ENCODE assay signal across 14 cellular contexts in the genomic region with DNA sequence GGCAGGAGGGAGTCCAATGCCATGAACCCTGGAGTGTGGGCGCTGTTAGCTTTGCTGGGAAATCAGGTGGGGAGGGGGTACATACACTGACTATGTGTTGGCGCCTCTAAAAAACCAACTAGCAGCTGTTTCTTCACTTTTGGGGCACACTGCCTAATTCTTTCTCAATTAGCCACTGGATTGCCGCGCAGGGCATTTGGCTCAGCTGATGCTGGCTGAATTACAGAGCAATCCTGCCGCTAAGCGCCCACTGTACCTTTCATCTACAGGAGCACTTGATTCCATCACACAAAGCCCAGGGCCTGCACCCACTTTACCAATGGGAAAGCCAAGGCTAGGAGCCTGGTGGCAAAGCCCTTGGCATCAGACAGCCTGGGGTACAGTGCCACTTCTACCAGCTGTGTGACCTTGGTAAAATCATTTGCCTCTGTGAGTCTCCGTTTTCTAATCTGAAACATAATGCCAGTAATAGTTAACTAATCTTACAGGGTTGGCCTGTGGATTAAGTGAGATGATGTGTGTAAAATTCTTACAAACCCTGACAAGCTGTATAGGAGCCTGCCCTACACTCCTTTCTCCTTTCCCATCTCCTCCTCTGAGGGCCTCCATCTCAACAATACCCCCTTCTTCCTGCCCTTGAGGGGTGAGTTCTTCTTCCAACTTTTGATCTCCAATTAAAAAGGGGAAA. TPM values are rescaled to one million over a fixed set of nuclear protein-coding genes. Genes with fewer than 3 reads are reported as not detected.
A peak's percentile ranks its signal among the peaks of the same experiment; 100 is the strongest.
DNase-seq lines count a peak whose midpoint lies in the region; ATAC-seq, FAIRE-seq and TF ChIP-seq lines count a peak whose summit lies in the region.
"Had no signal": no experiment of that assay in that cellular context is flagged by ENCODE, and none has a peak within 500 bp of the region (broad histone marks: within the 10 kb centered on the region; RNA-seq: fewer than 3 reads in every experiment).

No MANE protein-coding gene starts in this region.

- TF ChIP-seq POLR2A in endothelial cell of umbilical vein (IDR thresholded peaks at IDR 0.05; ENCODE audit: low read depth, low read length), result no peak
- TF ChIP-seq POLR2A in thyroid gland (IDR thresholded peaks at IDR 0.05), result no peak

- no peak overlapping the region for H3K9ac ChIP-seq in endothelial cell of umbilical vein (replicated peaks; ENCODE audit: extremely low read depth, insufficient read depth, low read length)
- H3K9ac ChIP-seq in smooth muscle cell (ENCODE audit: low read depth), result no peak overlapping the region

- H3K4me3 ChIP-seq in PC-9 (no peak overlapping the region), endothelial cell of umbilical vein (replicated peaks in 1 of 3; ENCODE audit: insufficient read depth in 1 of 3, low read depth in 1 of 3, low read length in 3 of 3) (no peak overlapping the region), smooth muscle cell (no peak overlapping the region), thyroid gland (replicated peaks in 1 of 3) (no peak overlapping the region)
- H3K4me3 ChIP-seq: pancreas had no signal

- H2AFZ ChIP-seq in PC-9 (no peak overlapping the region), endothelial cell of umbilical vein (ENCODE audit: low read depth, low read length) (no peak overlapping the region), smooth muscle cell (ENCODE audit: low read depth) (no peak overlapping the region)

- dilution Hi-C loops in endothelial cell of umbilical vein (cut with MboI; ENCODE audit: extremely low pct_ligation_motif_present, low sequenced_read_pairs), result no loop called here

- no peaks in the 10 kb centered on the region for H3K79me2 ChIP-seq in PC-9 (ENCODE audit: low read depth)
- H3K79me2 ChIP-seq in endothelial cell of umbilical vein (ENCODE audit: control insufficient read depth, insufficient read depth, low read length), result no peaks in the 10 kb centered on the region
- no peaks in the 10 kb centered on the region for H3K79me2 ChIP-seq in smooth muscle cell (ENCODE audit: low read depth)

- TF ChIP-seq CTCF in PC-9 (conservative IDR thresholded peaks at IDR 0.05) (no peak), endothelial cell of umbilical vein (IDR thresholded peaks at IDR 0.05; ENCODE audit: extremely low read depth in 1 of 2, insufficient read depth in 1 of 2, low read depth in 1 of 2, low read length in 2 of 2) (no peak), smooth muscle cell (IDR thresholded peaks at IDR 0.05; ENCODE audit: borderline replicate concordance, insufficient read depth, poor library complexity, severe bottlenecking) (no peak), thyroid gland (IDR thresholded peaks at IDR 0.05) (no peak)

- H3K9me2 ChIP-seq in PC-9 (ENCODE audit: insufficient read depth), result no peaks in the 10 kb centered on the region

- DNase-seq in DMS79 treated with DMSO at 0.1 percent for 48 hours (lab: John Stamatoyannopoulos, UW) (peak; percentile 58), PC-9 (no peak), endothelial cell of umbilical vein (ENCODE audit: low read depth, low spot score) (no peak), smooth muscle cell (lab: John Stamatoyannopoulos, UW; ENCODE audit: unreplicated experiment) (no peak), thyroid gland (no peak)
- DNase-seq in stimulated activated CD4-positive, alpha-beta T cell treated with anti-CD3 and anti-CD28 coated beads, Interleukin-4, amount 100 ng/mL, for 24 hours, result no peak
- DNase-seq: activated CD4-positive, CD25-positive, alpha-beta regulatory T cell; amniotic stem cell; SIG-M5; stimulated activated CD4-positive, alpha-beta T cell treated with anti-CD3 and anti-CD28 coated beads, Interleukin-4, amount 100 ng/mL, for 4 hours; stimulated activated CD8-positive, alpha-beta memory T cell treated with anti-CD3 and anti-CD28 coated beads, Interleukin-4, amount 100 ng/mL, for 48 hours had no signal

- H3K27ac ChIP-seq in PC-9 (no peak overlapping the region), endothelial cell of umbilical vein (ENCODE audit: insufficient read depth, low read depth, low read length) (peak overlapping the region; percentile 79), smooth muscle cell (ENCODE audit: low read depth) (peak overlapping the region; percentile 51), thyroid gland (no peak overlapping the region)
- H3K27ac ChIP-seq: pancreas had no signal

- POLR2A ChIA-PET in PC-9 (lab: Charles Lee; ENCODE audit: unreplicated experiment), result interaction anchor here (0.6 to 0.7 kb wide), 4 partner anchors 39 to 606 kb away, joined by 4 to 10 read pairs (median 5); partner anchors contain the start of gene RABIF
- POLR2A ChIA-PET in endothelial cell of umbilical vein (lab: Charles Lee), result no interaction called here

- H3K9me3 ChIP-seq in PC-9 (ENCODE audit: insufficient read depth, low read depth) (no peaks in the 10 kb centered on the region), endothelial cell of umbilical vein (replicated peaks; ENCODE audit: control insufficient read depth, insufficient read depth, low read length) (no peaks in the 10 kb centered on the region), smooth muscle cell (replicated peaks; ENCODE audit: low read depth) (no peaks in the 10 kb centered on the region), thyroid gland (no peaks in the 10 kb centered on the region)
- H3K9me3 ChIP-seq: pancreas had no signal

- ATAC-seq in HG03378 (IDR thresholded peaks at IDR 0.05; ENCODE audit: unreplicated experiment), result no peak
- ATAC-seq: left lobe of liver had no signal

- H3F3A ChIP-seq in PC-9 (ENCODE audit: insufficient read depth, low read depth), result peaks cover 15% of the 10 kb centered on the region
- no peaks in the 10 kb centered on the region for H3F3A ChIP-seq in smooth muscle cell (ENCODE audit: low read depth)

- H3K27me3 ChIP-seq in PC-9 (ENCODE audit: insufficient read depth, low read depth), result no peaks in the 10 kb centered on the region
- no peaks in the 10 kb centered on the region for H3K27me3 ChIP-seq in endothelial cell of umbilical vein (ENCODE audit: control insufficient read depth in 2 of 2, insufficient read depth in 2 of 2, low read length in 2 of 2)
- H3K27me3 ChIP-seq in smooth muscle cell (ENCODE audit: low read depth), result no peaks in the 10 kb centered on the region
- H3K27me3 ChIP-seq in thyroid gland, result no peaks in the 10 kb centered on the region
- H3K27me3 ChIP-seq: pancreas had no signal

- BruUV-seq in PC-9 (replicated peaks; lab: Mats Ljungman, UMichigan), result no TSS peak
- BruUV-seq in endothelial cell of umbilical vein (replicated peaks; lab: Mats Ljungman, UMichigan), result no TSS peak

- CTCF ChIA-PET in PC-9 (lab: Charles Lee) (interaction anchor here (1.2 kb wide), 1 partner anchor 89 kb away, joined by 4 read pairs; the partner anchor contains the start of gene LGR6), endothelial cell of umbilical vein (lab: Charles Lee) (interaction anchor here (0.7 to 4.9 kb wide), 5 partner anchors 8 to 89 kb away, joined by 3 to 33 read pairs (median 5); partner anchors contain the start of gene LGR6)

- FAIRE-seq in endothelial cell of umbilical vein (lab: Jason Lieb, UNC), result no peak
- FAIRE-seq: pancreas had no signal

- intact Hi-C loops in PC-9 (cut with micrococcal nuclease; ENCODE audit: unreplicated experiment), result loop anchor here (1.0 to 2.0 kb wide), 3 partner anchors 10 to 82 kb away; no protein-coding TSS in a partner anchor
- intact Hi-C loops in endothelial cell of umbilical vein (cut with micrococcal nuclease), result no loop called here
- intact Hi-C loops in thyroid gland (cut with DNase I), result no loop called here

- H3K4me1 ChIP-seq in PC-9 (replicated peaks; ENCODE audit: insufficient read depth), result peaks cover 39% of the 10 kb centered on the region
- peaks cover 82% of the 10 kb centered on the region for H3K4me1 ChIP-seq in endothelial cell of umbilical vein (ENCODE audit: control insufficient read depth, extremely low read depth, insufficient read depth, low read length)
- peaks cover 9% of the 10 kb centered on the region for H3K4me1 ChIP-seq in smooth muscle cell (ENCODE audit: low read depth)
- peaks cover 0 to 11% of the 10 kb centered on the region in 2 donors for H3K4me1 ChIP-seq in thyroid gland

- H4K20me1 ChIP-seq in PC-9 (ENCODE audit: insufficient read depth), result no peaks in the 10 kb centered on the region
- H4K20me1 ChIP-seq in endothelial cell of umbilical vein (replicated peaks; ENCODE audit: control insufficient read depth, extremely low read depth, insufficient read depth, low read length), result no peaks in the 10 kb centered on the region
- H4K20me1 ChIP-seq in smooth muscle cell (ENCODE audit: low read depth), result no peaks in the 10 kb centered on the region

- H3K9me1 ChIP-seq in endothelial cell of umbilical vein (replicated peaks; ENCODE audit: control insufficient read depth, extremely low read depth, insufficient read depth, low read length), result no peaks in the 10 kb centered on the region

- H3K36me3 ChIP-seq in PC-9 (ENCODE audit: low read depth) (no peaks in the 10 kb centered on the region), endothelial cell of umbilical vein (ENCODE audit: control insufficient read depth in 2 of 2, extremely low read depth in 1 of 2, insufficient read depth in 2 of 2, low read length in 2 of 2) (no peaks in the 10 kb centered on the region), smooth muscle cell (ENCODE audit: low read depth) (no peaks in the 10 kb centered on the region), thyroid gland (no peaks in the 10 kb centered on the region)
- H3K36me3 ChIP-seq: pancreas had no signal

- WGBS in smooth muscle cell (ENCODE audit: low lambda C conversion rate), result 82% methylated on average over 7 of the region's 7 CpGs
- 87 to 95% methylated on average over 3 to 7 of the region's 7 CpGs for WGBS in thyroid gland, 2 donors

- peak overlapping the region; percentile 57 for H3K4me2 ChIP-seq in PC-9
- no peak overlapping the region for H3K4me2 ChIP-seq in endothelial cell of umbilical vein (ENCODE audit: insufficient read depth, low read length)
- H3K4me2 ChIP-seq in smooth muscle cell, result peak overlapping the region; percentile 64

TF ChIP-seq in endothelial cell of umbilical vein, 7 proteins besides CTCF, POLR2A, EP300 and RAD21 (continues in another document):
- TF ChIP-seq GATA2 (IDR thresholded peaks at IDR 0.05; ENCODE audit: insufficient read depth, insufficient read length, low read depth, low read length), result no peak
- no peak for TF ChIP-seq MYC (IDR thresholded peaks at IDR 0.05; ENCODE audit: low read depth, low read length)
- no peak for TF ChIP-seq POLR2AphosphoS5 (IDR thresholded peaks at IDR 0.05; ENCODE audit: insufficient read depth, low read depth, low read length)

RNA-seq across cellular contexts. Expression of gene UBE2T, which starts 59.0 kb away (rescaled TPM):
- 43.2 and 55.5 TPM in 2 replicates for total RNA-seq in PC-9 (2021)
- total RNA-seq in endothelial cell of umbilical vein, result 45.9 and 47.1 TPM in 2 replicates
- 87.8 and 89.0 TPM in 2 replicates for polyA plus RNA-seq in endothelial cell of umbilical vein
- polyA plus RNA-seq in endothelial cell of umbilical vein (2011; cell fraction: cytosol; rRNA removed), result 96.5 and 103 TPM in 2 replicates
- polyA plus RNA-seq in endothelial cell of umbilical vein (2011; cell fraction: nucleus; rRNA removed), result 51.1 and 63.7 TPM in 2 replicates
- polyA plus RNA-seq in endothelial cell of umbilical vein (2012), result 36.4 and 68.8 TPM in 2 replicates
- 50.6 and 55.5 TPM in 2 replicates for polyA minus RNA-seq in endothelial cell of umbilical vein
- 57.5 TPM for polyA minus RNA-seq in endothelial cell of umbilical vein (2011; cell fraction: cytosol; rRNA and poly(A)+ RNA removed)
- 13.0 and 21.8 TPM in 2 replicates for polyA minus RNA-seq in endothelial cell of umbilical vein (2011; cell fraction: nucleus; rRNA and poly(A)+ RNA removed)
- total RNA-seq in smooth muscle cell, result 17.9 and 26.2 TPM in 2 replicates
- 20.7 and 21.0 TPM in 2 replicates for polyA plus RNA-seq in smooth muscle cell
- total RNA-seq in thyroid gland, result 1 to 10 TPM in 3 of 4 donors, not detected in 1; 2.4 to 6.5 (median 2.7) TPM

Comparison
In these comparisons a context has a peak if more than half of its experiments do, and no peak if none do; other contexts are left out.
1. H3K27ac ChIP-seq: peak in endothelial cell of umbilical vein (single experiment) and smooth muscle cell (single experiment); none in PC-9 (single experiment) and thyroid gland (0 of 3).